ENCODE assay signal across 15 cellular contexts in the genomic region with DNA sequence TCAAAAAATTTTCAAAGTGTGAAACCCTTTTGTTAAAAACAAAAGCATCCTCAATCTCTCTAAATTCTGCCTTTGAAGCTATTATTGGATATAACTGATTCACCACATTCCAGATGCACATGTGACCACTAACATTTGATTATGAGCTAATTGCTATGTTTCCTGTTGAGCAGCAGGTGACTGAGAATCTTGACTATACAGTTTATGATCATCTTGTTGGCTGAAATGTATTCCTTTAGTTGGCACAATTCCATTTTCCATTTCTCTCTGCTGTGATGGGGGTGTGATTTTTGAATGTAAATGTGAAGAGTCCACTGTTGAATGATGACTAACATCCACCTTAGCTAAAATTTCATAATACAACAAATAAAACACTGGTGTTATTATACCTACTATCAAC. TPM values are rescaled to one million over a fixed set of nuclear protein-coding genes. Genes with fewer than 3 reads are reported as not detected.
A peak's percentile ranks its signal among the peaks of the same experiment; 100 is the strongest.
DNase-seq lines count a peak whose midpoint lies in the region; ATAC-seq, FAIRE-seq and TF ChIP-seq lines count a peak whose summit lies in the region.
"Had no signal": no experiment of that assay in that cellular context is flagged by ENCODE, and none has a peak within 500 bp of the region (broad histone marks: within the 10 kb centered on the region; RNA-seq: fewer than 3 reads in every experiment).

No MANE protein-coding gene starts in this region.

- H3K4me3 ChIP-seq in CD8-positive, alpha-beta memory T cell (ENCODE audit: low read length) = no peak overlapping the region
- no peak overlapping the region for H3K4me3 ChIP-seq in HEK293 (ENCODE audit: low read depth, low read length)
- H3K4me3 ChIP-seq in endothelial cell of umbilical vein (replicated peaks in 1 of 3; ENCODE audit: insufficient read depth in 1 of 3, low read depth in 1 of 3, low read length in 3 of 3) = no peak overlapping the region
- H3K4me3 ChIP-seq: body of pancreas had no signal

- TF ChIP-seq CTCF in HEK293 (tag by site-specific recombination; IDR thresholded peaks at IDR 0.05) (no peak), endothelial cell of umbilical vein (IDR thresholded peaks at IDR 0.05; ENCODE audit: extremely low read depth in 1 of 2, insufficient read depth in 1 of 2, low read depth in 1 of 2, low read length in 2 of 2) (no peak)

- no peaks in the 10 kb centered on the region for H3K4me1 ChIP-seq in CD8-positive, alpha-beta memory T cell (ENCODE audit: insufficient read depth, low read length)
- peaks cover 5% of the 10 kb centered on the region for H3K4me1 ChIP-seq in HEK293 (ENCODE audit: control insufficient read depth, insufficient read depth, low read length)
- H3K4me1 ChIP-seq in endothelial cell of umbilical vein (ENCODE audit: control insufficient read depth, extremely low read depth, insufficient read depth, low read length) = peaks cover 5% of the 10 kb centered on the region

- DNase-seq in CD8-positive, alpha-beta memory T cell = no peak
- DNase-seq in NCI-H460 (ENCODE audit: extremely low read depth, low read depth) = peak; percentile 58
- DNase-seq in endothelial cell of umbilical vein (ENCODE audit: low read depth, low spot score) = peak; percentile 39
- DNase-seq in T-helper 2 cell = no peak
- DNase-seq in SKM-1 (lab: John Stamatoyannopoulos, UW; ENCODE audit: unreplicated experiment) = no peak
- no peak for DNase-seq in retina
- DNase-seq: activated CD8-positive, alpha-beta memory T cell treated with anti-CD3 and anti-CD28 coated beads, Interleukin-2, amount 50 U/mL, for 4 hours; body of pancreas; kidney; NCI-H2171; stimulated activated CD4-positive, alpha-beta T cell treated with anti-CD3 and anti-CD28 coated beads, Interleukin-4, amount 100 ng/mL, for 24 hours had no signal

- H3K36me3 ChIP-seq in CD8-positive, alpha-beta memory T cell (ENCODE audit: insufficient read depth, low read length) = peaks cover 16% of the 10 kb centered on the region
- H3K36me3 ChIP-seq in HEK293 (ENCODE audit: control insufficient read depth in 2 of 2, insufficient read depth in 1 of 2, low read length in 2 of 2) = peaks cover 20 to 51% of the 10 kb centered on the region in 2 experiments
- peaks cover 1 to 2% of the 10 kb centered on the region in 2 experiments for H3K36me3 ChIP-seq in endothelial cell of umbilical vein (ENCODE audit: control insufficient read depth in 2 of 2, extremely low read depth in 1 of 2, insufficient read depth in 2 of 2, low read length in 2 of 2)

- H3K4me3 Mint-ChIP-seq in CD8-positive, alpha-beta memory T cell = no peak overlapping the region
- H3K4me3 Mint-ChIP-seq: T-helper 1 cell treated with Interleukin-12 subunit alpha and Interleukin-12 subunit beta and Interleukin-4 antibody, amounts not matched to agents 30 μg/mL and 1 μg/mL, for 36 hours had no signal

- CTCF ChIA-PET in CD8-positive, alpha-beta memory T cell (lab: Charles Lee) = no interaction called here
- CTCF ChIA-PET in HEK293 (lab: Yijun Ruan, JAX) (interaction anchor here (0.5 to 1.7 kb wide), 4 partner anchors 11 to 852 kb away, joined by 3 to 5 read pairs (median 4); a partner anchor contains a TSS), endothelial cell of umbilical vein (lab: Charles Lee) (interaction anchor here (0.7 to 1.5 kb wide), 6 partner anchors 10 to 79 kb away, joined by 3 to 9 read pairs (median 4); a partner anchor contains a TSS)

- H2AFZ ChIP-seq in endothelial cell of umbilical vein (ENCODE audit: low read depth, low read length) = no peak overlapping the region

- ATAC-seq in HG03457 (IDR thresholded peaks at IDR 0.05; ENCODE audit: unreplicated experiment) = no peak
- ATAC-seq: body of pancreas, HCT116 had no signal

- intact Hi-C loops in endothelial cell of umbilical vein (cut with micrococcal nuclease) = loop anchor here (1.0 kb wide), 1 partner anchor 11 kb away; a partner anchor contains a TSS

- no peak for TF ChIP-seq POLR2A in endothelial cell of umbilical vein (IDR thresholded peaks at IDR 0.05; ENCODE audit: low read depth, low read length)

- H3K27me3 Mint-ChIP-seq in CD8-positive, alpha-beta memory T cell = no peaks in the 10 kb centered on the region

- H3K27ac Mint-ChIP-seq in CD8-positive, alpha-beta memory T cell = peak overlapping the region in 5 of 8 donors; percentile 1 to 49 (median 36)
- H3K27ac Mint-ChIP-seq: T-helper 1 cell treated with Interleukin-12 subunit alpha and Interleukin-12 subunit beta and Interleukin-4 antibody, amounts not matched to agents 30 μg/mL and 1 μg/mL, for 36 hours had no signal

- H3K36me3 Mint-ChIP-seq in CD8-positive, alpha-beta memory T cell = peaks cover 4 to 58% (median 27%) of the 10 kb centered on the region in 3 donors

- TSS peak; percentile 32 for BruUV-seq in endothelial cell of umbilical vein (replicated peaks; lab: Mats Ljungman, UMichigan)

- no peaks in the 10 kb centered on the region for H3K79me2 ChIP-seq in endothelial cell of umbilical vein (ENCODE audit: control insufficient read depth, insufficient read depth, low read length)

- no peaks in the 10 kb centered on the region for H3K27me3 ChIP-seq in CD8-positive, alpha-beta memory T cell (ENCODE audit: insufficient read depth, low read length, poor library complexity, severe bottlenecking)
- no peaks in the 10 kb centered on the region for H3K27me3 ChIP-seq in endothelial cell of umbilical vein (ENCODE audit: control insufficient read depth in 2 of 2, insufficient read depth in 2 of 2, low read length in 2 of 2)
- H3K27me3 ChIP-seq: body of pancreas had no signal

- no peak overlapping the region for H3K27ac ChIP-seq in CD8-positive, alpha-beta memory T cell (ENCODE audit: low read depth, low read length)
- H3K27ac ChIP-seq in HEK293 (ENCODE audit: extremely low read depth, low read depth, low read length) (no peak overlapping the region), endothelial cell of umbilical vein (ENCODE audit: insufficient read depth, low read depth, low read length) (peak overlapping the region; percentile 41)
- H3K27ac ChIP-seq: body of pancreas had no signal

- POLR2A ChIA-PET in CD8-positive, alpha-beta memory T cell (lab: Charles Lee) = no interaction called here
- POLR2A ChIA-PET in HEK293 (lab: Yijun Ruan, JAX) (interaction anchor here (0.6 kb wide), 1 partner anchor 8 kb away, joined by 4 read pairs; no protein-coding TSS in a partner anchor), endothelial cell of umbilical vein (lab: Charles Lee) (no interaction called here)

- no peaks in the 10 kb centered on the region for H3K9me1 ChIP-seq in endothelial cell of umbilical vein (replicated peaks; ENCODE audit: control insufficient read depth, extremely low read depth, insufficient read depth, low read length)

- H3K9me3 Mint-ChIP-seq in CD8-positive, alpha-beta memory T cell = no peaks in the 10 kb centered on the region
- H3K9me3 Mint-ChIP-seq: T-helper 1 cell treated with Interleukin-12 subunit alpha and Interleukin-12 subunit beta and Interleukin-4 antibody, amounts not matched to agents 30 μg/mL and 1 μg/mL, for 36 hours had no signal

- dilution Hi-C loops in endothelial cell of umbilical vein (cut with MboI; ENCODE audit: extremely low pct_ligation_motif_present, low sequenced_read_pairs) = no loop called here

- H3K9ac ChIP-seq in endothelial cell of umbilical vein (replicated peaks; ENCODE audit: extremely low read depth, insufficient read depth, low read length) = peak overlapping the region; percentile 2

- no peaks in the 10 kb centered on the region for H3K9me3 ChIP-seq in CD8-positive, alpha-beta memory T cell (ENCODE audit: low read length)
- H3K9me3 ChIP-seq in HEK293 (ENCODE audit: control insufficient read depth, insufficient read depth, low read depth, low read length) = no peaks in the 10 kb centered on the region
- H3K9me3 ChIP-seq in endothelial cell of umbilical vein (replicated peaks; ENCODE audit: control insufficient read depth, insufficient read depth, low read length) = no peaks in the 10 kb centered on the region
- H3K9me3 ChIP-seq: body of pancreas had no signal

- peaks cover 9 to 30% (median 30%) of the 10 kb centered on the region in 3 donors for H3K4me1 Mint-ChIP-seq in CD8-positive, alpha-beta memory T cell

- FAIRE-seq in endothelial cell of umbilical vein (lab: Jason Lieb, UNC) = no peak
- FAIRE-seq: kidney had no signal

- no peaks in the 10 kb centered on the region for H4K20me1 ChIP-seq in endothelial cell of umbilical vein (replicated peaks; ENCODE audit: control insufficient read depth, extremely low read depth, insufficient read depth, low read length)

- no peak overlapping the region for H3K4me2 ChIP-seq in endothelial cell of umbilical vein (ENCODE audit: insufficient read depth, low read length)

RNA-seq across cellular contexts. Expression of a gene that starts 10.7 kb away (rescaled TPM):
- 10 to 100 TPM; 17.0 TPM for total RNA-seq in CD8-positive, alpha-beta memory T cell
- polyA plus RNA-seq in CD8-positive, alpha-beta memory T cell = 13.0 TPM
- 13.2 and 15.1 TPM in 2 replicates for total RNA-seq in NCI-H460 (2014; rRNA removed; shearing (Covaris generic))
- 11.0 and 11.7 TPM in 2 replicates for polyA plus RNA-seq in NCI-H460 (2014; cell fraction: nucleus; rRNA removed)
- 21.3 and 22.7 TPM in 2 replicates for total RNA-seq in endothelial cell of umbilical vein
- 4.2 and 6.0 TPM in 2 replicates for polyA plus RNA-seq in endothelial cell of umbilical vein
- 7.8 and 8.1 TPM in 2 replicates for polyA plus RNA-seq in endothelial cell of umbilical vein (2011; cell fraction: cytosol; rRNA removed)
- polyA plus RNA-seq in endothelial cell of umbilical vein (2011; cell fraction: nucleus; rRNA removed) = 7.4 and 10.6 TPM in 2 replicates
- 17.4 and 19.9 TPM in 2 replicates for polyA plus RNA-seq in endothelial cell of umbilical vein (2012)
- polyA minus RNA-seq in endothelial cell of umbilical vein = 11.6 and 13.2 TPM in 2 replicates
- polyA minus RNA-seq in endothelial cell of umbilical vein (2011; cell fraction: cytosol; rRNA and poly(A)+ RNA removed) = 7.7 TPM
- 7.3 and 10.1 TPM in 2 replicates for polyA minus RNA-seq in endothelial cell of umbilical vein (2011; cell fraction: nucleus; rRNA and poly(A)+ RNA removed)

RNA-seq across cellular contexts. Expression of a gene that starts 39.9 kb away (rescaled TPM):
- total RNA-seq in CD8-positive, alpha-beta memory T cell = under 1 TPM; 0.33 to 0.44 TPM
- not detected for polyA plus RNA-seq in CD8-positive, alpha-beta memory T cell
- total RNA-seq in NCI-H460 (2014; rRNA removed; shearing (Covaris generic)) = 1.8 TPM in 2 replicates
- 1.5 and 2.7 TPM in 2 replicates for polyA plus RNA-seq in NCI-H460 (2014; cell fraction: nucleus; rRNA removed)
- total RNA-seq in endothelial cell of umbilical vein = 0.11 and 0.12 TPM in 2 replicates
- polyA plus RNA-seq in endothelial cell of umbilical vein = 0.05 and 0.55 TPM in 2 replicates
- 0.07 TPM in 1 of 2 replicates, not detected in the other for polyA plus RNA-seq in endothelial cell of umbilical vein (2011; cell fraction: cytosol; rRNA removed)
- polyA plus RNA-seq in endothelial cell of umbilical vein (2011; cell fraction: nucleus; rRNA removed) = 0.06 and 0.14 TPM in 2 replicates
- 0.23 TPM in 1 of 2 replicates, not detected in the other for polyA plus RNA-seq in endothelial cell of umbilical vein (2012)
- polyA minus RNA-seq in endothelial cell of umbilical vein = 1.4 TPM in 2 replicates
- not detected for polyA minus RNA-seq in endothelial cell of umbilical vein (2011; cell fraction: cytosol; rRNA and poly(A)+ RNA removed)
- 0.91 and 1.3 TPM in 2 replicates for polyA minus RNA-seq in endothelial cell of umbilical vein (2011; cell fraction: nucleus; rRNA and poly(A)+ RNA removed)

RNA-seq across cellular contexts. Expression of a gene that starts 44.0 kb away (rescaled TPM):
- 10 to 100 TPM; 14.7 to 15.1 TPM for total RNA-seq in CD8-positive, alpha-beta memory T cell
- 1.3 TPM for polyA plus RNA-seq in CD8-positive, alpha-beta memory T cell
- total RNA-seq in NCI-H460 (2014; rRNA removed; shearing (Covaris generic)) = 36.7 and 38.4 TPM in 2 replicates
- 45.0 and 51.8 TPM in 2 replicates for polyA plus RNA-seq in NCI-H460 (2014; cell fraction: nucleus; rRNA removed)
- total RNA-seq in endothelial cell of umbilical vein = 15.0 and 16.7 TPM in 2 replicates
- 8.9 and 15.7 TPM in 2 replicates for polyA plus RNA-seq in endothelial cell of umbilical vein
- polyA plus RNA-seq in endothelial cell of umbilical vein (2011; cell fraction: cytosol; rRNA removed) = 18.4 and 25.2 TPM in 2 replicates
- polyA plus RNA-seq in endothelial cell of umbilical vein (2011; cell fraction: nucleus; rRNA removed) = 9.8 and 10.9 TPM in 2 replicates
- 68.4 and 83.6 TPM in 2 replicates for polyA plus RNA-seq in endothelial cell of umbilical vein (2012)
- polyA minus RNA-seq in endothelial cell of umbilical vein = 1.8 and 2.2 TPM in 2 replicates
- polyA minus RNA-seq in endothelial cell of umbilical vein (2011; cell fraction: cytosol; rRNA and poly(A)+ RNA removed) = 4.7 TPM
- polyA minus RNA-seq in endothelial cell of umbilical vein (2011; cell fraction: nucleus; rRNA and poly(A)+ RNA removed) = 1.1 and 3.5 TPM in 2 replicates

RNA-seq across cellular contexts. Expression of a gene that starts 44.1 kb away (rescaled TPM):
- total RNA-seq in CD8-positive, alpha-beta memory T cell = 1 to 10 TPM; 6.3 to 6.7 TPM
- polyA plus RNA-seq in CD8-positive, alpha-beta memory T cell = 3.7 TPM
- total RNA-seq in NCI-H460 (2014; rRNA removed; shearing (Covaris generic)) = 5.6 and 7.8 TPM in 2 replicates
- 6.7 and 9.9 TPM in 2 replicates for polyA plus RNA-seq in NCI-H460 (2014; cell fraction: nucleus; rRNA removed)
- 4.8 and 5.3 TPM in 2 replicates for total RNA-seq in endothelial cell of umbilical vein
- polyA plus RNA-seq in endothelial cell of umbilical vein = 2.0 and 2.1 TPM in 2 replicates
- polyA plus RNA-seq in endothelial cell of umbilical vein (2011; cell fraction: cytosol; rRNA removed) = 1.5 and 1.6 TPM in 2 replicates
- 1.7 and 2.1 TPM in 2 replicates for polyA plus RNA-seq in endothelial cell of umbilical vein (2011; cell fraction: nucleus; rRNA removed)
- 3.8 and 4.6 TPM in 2 replicates for polyA plus RNA-seq in endothelial cell of umbilical vein (2012)
- polyA minus RNA-seq in endothelial cell of umbilical vein = 4.0 and 4.2 TPM in 2 replicates
- polyA minus RNA-seq in endothelial cell of umbilical vein (2011; cell fraction: cytosol; rRNA and poly(A)+ RNA removed) = 5.8 TPM
- 4.4 and 6.4 TPM in 2 replicates for polyA minus RNA-seq in endothelial cell of umbilical vein (2011; cell fraction: nucleus; rRNA and poly(A)+ RNA removed)

Comparison
In these comparisons a context has a peak if more than half of its experiments do, and no peak if none do; other contexts are left out.
1. DNase-seq: peak in NCI-H460 (single experiment) and endothelial cell of umbilical vein (single experiment); none in CD8-positive, alpha-beta memory T cell (0 of 5), T-helper 2 cell (0 of 5), SKM-1 (single experiment) and retina (single experiment).